ENCODE assay signal across 1 cellular context in genomic region chr3:158570999-158571702, GRCh38.
TF ChIP-seq lines count a peak whose summit lies in the region.

A gene with protein sequence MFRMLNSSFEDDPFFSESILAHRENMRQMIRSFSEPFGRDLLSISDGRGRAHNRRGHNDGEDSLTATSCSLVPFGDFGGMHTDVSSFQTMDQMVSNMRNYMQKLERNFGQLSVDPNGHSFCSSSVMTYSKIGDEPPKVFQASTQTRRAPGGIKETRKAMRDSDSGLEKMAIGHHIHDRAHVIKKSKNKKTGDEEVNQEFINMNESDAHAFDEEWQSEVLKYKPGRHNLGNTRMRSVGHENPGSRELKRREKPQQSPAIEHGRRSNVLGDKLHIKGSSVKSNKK (plus strand): TSS chr3:158571194. CDS start chr3:158571301, 107 bp downstream.

TF ChIP-seq in A549, 52 proteins besides CTCF, POLR2A, EP300 and RAD21 (continued from another document):
- TF ChIP-seq, protein P1, sequence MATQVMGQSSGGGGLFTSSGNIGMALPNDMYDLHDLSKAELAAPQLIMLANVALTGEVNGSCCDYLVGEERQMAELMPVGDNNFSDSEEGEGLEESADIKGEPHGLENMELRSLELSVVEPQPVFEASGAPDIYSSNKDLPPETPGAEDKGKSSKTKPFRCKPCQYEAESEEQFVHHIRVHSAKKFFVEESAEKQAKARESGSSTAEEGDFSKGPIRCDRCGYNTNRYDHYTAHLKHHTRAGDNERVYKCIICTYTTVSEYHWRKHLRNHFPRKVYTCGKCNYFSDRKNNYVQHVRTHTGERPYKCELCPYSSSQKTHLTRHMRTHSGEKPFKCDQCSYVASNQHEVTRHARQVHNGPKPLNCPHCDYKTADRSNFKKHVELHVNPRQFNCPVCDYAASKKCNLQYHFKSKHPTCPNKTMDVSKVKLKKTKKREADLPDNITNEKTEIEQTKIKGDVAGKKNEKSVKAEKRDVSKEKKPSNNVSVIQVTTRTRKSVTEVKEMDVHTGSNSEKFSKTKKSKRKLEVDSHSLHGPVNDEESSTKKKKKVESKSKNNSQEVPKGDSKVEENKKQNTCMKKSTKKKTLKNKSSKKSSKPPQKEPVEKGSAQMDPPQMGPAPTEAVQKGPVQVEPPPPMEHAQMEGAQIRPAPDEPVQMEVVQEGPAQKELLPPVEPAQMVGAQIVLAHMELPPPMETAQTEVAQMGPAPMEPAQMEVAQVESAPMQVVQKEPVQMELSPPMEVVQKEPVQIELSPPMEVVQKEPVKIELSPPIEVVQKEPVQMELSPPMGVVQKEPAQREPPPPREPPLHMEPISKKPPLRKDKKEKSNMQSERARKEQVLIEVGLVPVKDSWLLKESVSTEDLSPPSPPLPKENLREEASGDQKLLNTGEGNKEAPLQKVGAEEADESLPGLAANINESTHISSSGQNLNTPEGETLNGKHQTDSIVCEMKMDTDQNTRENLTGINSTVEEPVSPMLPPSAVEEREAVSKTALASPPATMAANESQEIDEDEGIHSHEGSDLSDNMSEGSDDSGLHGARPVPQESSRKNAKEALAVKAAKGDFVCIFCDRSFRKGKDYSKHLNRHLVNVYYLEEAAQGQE (IDR thresholded peaks at IDR 0.05) = peak; percentile 50
- TF ChIP-seq PBX3 (IDR thresholded peaks at IDR 0.05) = no peak
- no peak for TF ChIP-seq FOSB (CRISPR knock-in tag; IDR thresholded peaks at IDR 0.05)
- TF ChIP-seq, protein P2, sequence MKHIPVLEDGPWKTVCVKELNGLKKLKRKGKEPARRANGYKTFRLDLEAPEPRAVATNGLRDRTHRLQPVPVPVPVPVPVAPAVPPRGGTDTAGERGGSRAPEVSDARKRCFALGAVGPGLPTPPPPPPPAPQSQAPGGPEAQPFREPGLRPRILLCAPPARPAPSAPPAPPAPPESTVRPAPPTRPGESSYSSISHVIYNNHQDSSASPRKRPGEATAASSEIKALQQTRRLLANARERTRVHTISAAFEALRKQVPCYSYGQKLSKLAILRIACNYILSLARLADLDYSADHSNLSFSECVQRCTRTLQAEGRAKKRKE (CRISPR knock-in tag; IDR thresholded peaks at IDR 0.05; ENCODE audit: low read depth) = peak; percentile 73; the same call in 1 of the 2 replicates
- no peak for TF ChIP-seq NFE2L2 (conservative IDR thresholded peaks at IDR 0.05; ENCODE audit: low read length)
- no peak for TF ChIP-seq ESRRA (IDR thresholded peaks at IDR 0.05; ENCODE audit: borderline replicate concordance, low read length)
- TF ChIP-seq HOXA7 (CRISPR knock-in tag; IDR thresholded peaks at IDR 0.05) = 0 out of 2 replicates have a peak, but pooled peaks have one; percentile 23
- TF ChIP-seq POLR2AphosphoS2 (conservative IDR thresholded peaks at IDR 0.05; ENCODE audit: low read length) = no peak
- no peak for TF ChIP-seq ZC3H11A (IDR thresholded peaks at IDR 0.05)
- TF ChIP-seq HDAC2 (IDR thresholded peaks at IDR 0.05) = no peak
- TF ChIP-seq JUNB (IDR thresholded peaks at IDR 0.05) = no peak
- no peak for TF ChIP-seq FOXS1 (CRISPR knock-in tag; IDR thresholded peaks at IDR 0.05)
- TF ChIP-seq, protein P3, sequence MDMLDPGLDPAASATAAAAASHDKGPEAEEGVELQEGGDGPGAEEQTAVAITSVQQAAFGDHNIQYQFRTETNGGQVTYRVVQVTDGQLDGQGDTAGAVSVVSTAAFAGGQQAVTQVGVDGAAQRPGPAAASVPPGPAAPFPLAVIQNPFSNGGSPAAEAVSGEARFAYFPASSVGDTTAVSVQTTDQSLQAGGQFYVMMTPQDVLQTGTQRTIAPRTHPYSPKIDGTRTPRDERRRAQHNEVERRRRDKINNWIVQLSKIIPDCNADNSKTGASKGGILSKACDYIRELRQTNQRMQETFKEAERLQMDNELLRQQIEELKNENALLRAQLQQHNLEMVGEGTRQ (IDR thresholded peaks at IDR 0.05) = peak; percentile 81
- TF ChIP-seq CEBPB (IDR thresholded peaks at IDR 0.05) = no peak
- no peak for TF ChIP-seq BCL3 (IDR thresholded peaks at IDR 0.05)
- no peak for TF ChIP-seq HMGXB4 (CRISPR knock-in tag; IDR thresholded peaks at IDR 0.05; ENCODE audit: borderline replicate concordance)
- TF ChIP-seq HOXB5 (CRISPR knock-in tag; IDR thresholded peaks at IDR 0.05) = peak; percentile 69; the same call in 1 of the 2 replicates
- TF ChIP-seq KDM5A (IDR thresholded peaks at IDR 0.05) = no peak
- no peak for TF ChIP-seq SREBF2 (IDR thresholded peaks at IDR 0.05)
- no peak for TF ChIP-seq TP53 (CRISPR knock-in tag; IDR thresholded peaks at IDR 0.05)
- TF ChIP-seq JUN (IDR thresholded peaks at IDR 0.05) = no peak
- no peak for TF ChIP-seq SMC3 (IDR thresholded peaks at IDR 0.05)
- TF ChIP-seq CHD2 (IDR thresholded peaks at IDR 0.05; ENCODE audit: low read length, partially characterized antibody) = no peak
- no peak for TF ChIP-seq FOSL2 (IDR thresholded peaks at IDR 0.05)
- TF ChIP-seq FOSL2 (CRISPR knock-in tag; IDR thresholded peaks at IDR 0.05) = no peak
- no peak for TF ChIP-seq KDM1A (IDR thresholded peaks at IDR 0.05; ENCODE audit: low read depth)
- TF ChIP-seq MYC (IDR thresholded peaks at IDR 0.05; ENCODE audit: borderline replicate concordance, low read length) = no peak; the same call in 1 of the 2 replicates
